ENCODE assay signal across 1 cellular context in genomic region chr20:49187330-49188100, GRCh38.
TF ChIP-seq lines count a peak whose summit lies in the region.

No MANE protein-coding gene starts in this region.

TF ChIP-seq in H1, 55 proteins besides CTCF, POLR2A, EP300 and RAD21:
- TF ChIP-seq KDM1A (IDR thresholded peaks at IDR 0.05; ENCODE audit: borderline replicate concordance, low read length) (no peak), SAP30 (IDR thresholded peaks at IDR 0.05; ENCODE audit: insufficient read depth, insufficient replicate concordance, low read length) (peak; percentile 43), RFX5 (IDR thresholded peaks at IDR 0.05; ENCODE audit: borderline replicate concordance, low read depth, low read length) (no peak), SIN3A (conservative IDR thresholded peaks at IDR 0.05 in 1 of 2, IDR thresholded peaks at IDR 0.05 in 1 of 2; ENCODE audit: low read depth in 1 of 2, low read length in 2 of 2) (0 out of 4 replicates have a peak, but pooled peaks of 1 of the 2 experiments have one; percentile 13), USF2 (IDR thresholded peaks at IDR 0.05; ENCODE audit: low read length) (no peak)
